17 cellular contexts compared by ENCODE assay signal in the genomic region with DNA sequence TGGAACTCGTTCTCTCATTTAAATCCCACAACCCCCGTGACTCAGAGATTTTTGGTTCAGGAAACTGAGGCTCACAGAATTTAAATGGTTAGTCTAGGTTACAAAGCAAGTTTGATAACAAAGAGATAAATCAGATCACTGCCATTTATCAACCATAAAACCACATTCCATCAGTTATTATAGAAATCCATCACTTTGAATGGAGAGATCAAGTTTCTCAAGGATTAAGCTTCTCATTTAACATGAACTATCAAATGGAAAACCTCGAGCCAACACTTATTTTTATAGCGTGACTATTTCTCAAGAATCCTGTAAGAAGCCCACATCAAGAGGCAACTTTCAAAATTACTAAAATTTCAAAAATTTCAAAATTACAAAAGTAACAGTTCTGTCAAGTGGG. TPM values are rescaled to one million over a fixed set of nuclear protein-coding genes. Genes with fewer than 3 reads are reported as not detected.
DNase-seq lines count a peak whose midpoint lies in the region; ATAC-seq and TF ChIP-seq lines count a peak whose summit lies in the region.
"Had no signal": no experiment of that assay in that cellular context is flagged by ENCODE, and none has a peak within 500 bp of the region (broad histone marks: within the 10 kb centered on the region; RNA-seq: fewer than 3 reads in every experiment).

No MANE protein-coding gene starts in this region.

- intact Hi-C loops in breast epithelium (cut with DNase I; ENCODE audit: low total_unique reads): no loop called here
- intact Hi-C loops in sigmoid colon (cut with DNase I): loop anchor here (10.0 kb wide), 1 partner anchor 1296 kb away; the partner anchor contains the start of genes DNAI4 and MIER1
- intact Hi-C loops in posterior cingulate gyrus (cut with DNase I): no loop called here

- TF ChIP-seq POLR2A in breast epithelium (IDR thresholded peaks at IDR 0.05) (no peak), gastroesophageal sphincter (IDR thresholded peaks at IDR 0.05) (no peak), sigmoid colon (IDR thresholded peaks at IDR 0.05) (no peak)

- no peaks in the 10 kb centered on the region for H3K9me3 ChIP-seq in breast epithelium
- H3K9me3 ChIP-seq in gastroesophageal sphincter: no peaks in the 10 kb centered on the region
- H3K9me3 ChIP-seq in sigmoid colon: no peaks in the 10 kb centered on the region
- H3K9me3 ChIP-seq: A549, SJCRH30 had no signal

- no peak for TF ChIP-seq CTCF in breast epithelium (IDR thresholded peaks at IDR 0.05)
- no peak for TF ChIP-seq CTCF in gastroesophageal sphincter (IDR thresholded peaks at IDR 0.05)
- no peak for TF ChIP-seq CTCF in sigmoid colon (IDR thresholded peaks at IDR 0.05)

- H3K36me3 ChIP-seq in breast epithelium: no peaks in the 10 kb centered on the region
- H3K36me3 ChIP-seq in gastroesophageal sphincter: no peaks in the 10 kb centered on the region
- no peaks in the 10 kb centered on the region for H3K36me3 ChIP-seq in sigmoid colon
- H3K36me3 ChIP-seq: SJCRH30 had no signal

- no peak for TF ChIP-seq EP300 in gastroesophageal sphincter (IDR thresholded peaks at IDR 0.05)
- TF ChIP-seq EP300 in sigmoid colon (IDR thresholded peaks at IDR 0.05): no peak

- H3K4me1 ChIP-seq in breast epithelium: no peaks in the 10 kb centered on the region
- H3K4me1 ChIP-seq in gastroesophageal sphincter: peaks cover 24 to 99% (median 38%) of the 10 kb centered on the region in 3 donors
- peaks cover 0 to 89% (median 79%) of the 10 kb centered on the region in 4 donors for H3K4me1 ChIP-seq in sigmoid colon
- H3K4me1 ChIP-seq: A549, SJCRH30 had no signal

- H3K27ac ChIP-seq in breast epithelium (peak overlapping the region; percentile 2 to 46), gastroesophageal sphincter (peak overlapping the region in 3 of 4 donors; percentile 72 to 96 (median 73)), sigmoid colon (peak overlapping the region in 3 of 4 donors; percentile 64 to 95 (median 74))
- H3K27ac ChIP-seq: A549, SJCRH30 had no signal

- 72 to 84% methylated on average over 4 of the region's 4 CpGs for WGBS in gastroesophageal sphincter (ENCODE audit: low coverage in 1 of 2), 2 donors
- WGBS in sigmoid colon, 2 donors: 69 to 92% methylated on average over 4 of the region's 4 CpGs

- H3K4me3 ChIP-seq in breast epithelium (no peak overlapping the region), gastroesophageal sphincter (no peak overlapping the region), sigmoid colon (no peak overlapping the region)
- H3K4me3 ChIP-seq: A549, SJCRH30 had no signal

- no peak for ATAC-seq in gastroesophageal sphincter
- no peak for ATAC-seq in GM21528 (IDR thresholded peaks at IDR 0.05; ENCODE audit: low FRiP score, unreplicated experiment)
- ATAC-seq in GM19035 (IDR thresholded peaks at IDR 0.05; ENCODE audit: unreplicated experiment): no peak
- ATAC-seq: A549, Panc1 had no signal

- POLR2A ChIA-PET in HEK293T (lab: Yijun Ruan, JAX): interaction anchor here (1.2 to 3.4 kb wide), 2 partner anchors 12 to 23 kb away, joined by 3 to 27 read pairs; partner anchors contain the start of gene WLS

- H3K27me3 ChIP-seq in breast epithelium: no peaks in the 10 kb centered on the region
- H3K27me3 ChIP-seq in gastroesophageal sphincter: no peaks in the 10 kb centered on the region
- H3K27me3 ChIP-seq in sigmoid colon: no peaks in the 10 kb centered on the region
- H3K27me3 ChIP-seq: SJCRH30 had no signal

- CTCF ChIA-PET in HEK293T (lab: Yijun Ruan, JAX): interaction anchor here (2.0 kb wide), 1 partner anchor 100 kb away, joined by 5 read pairs; no protein-coding TSS in a partner anchor

- DNase-seq in HEK293T (ENCODE audit: extremely low spot score): no peak
- DNase-seq in breast epithelium (ENCODE audit: low spot score in 2 of 2): no peak
- no peak for DNase-seq in sigmoid colon
- no peak for DNase-seq in posterior cingulate gyrus
- DNase-seq: KG1, NCI-H1105, NCI-H2029 treated with DMSO at 0.1 percent for 48 hours, NCI-H226, NCI-H524, NCI-H774, SJCRH30 had no signal

TF ChIP-seq in HEK293T, 16 proteins besides CTCF, POLR2A, EP300 and RAD21:
- no peak for TF ChIP-seq ZNF384 (IDR thresholded peaks at IDR 0.05)
- TF ChIP-seq CTBP1 (IDR thresholded peaks at IDR 0.05; ENCODE audit: borderline replicate concordance): peak; percentile 40; the same call in 1 of the 2 replicates
- TF ChIP-seq FOXA1 (IDR thresholded peaks at IDR 0.05): no peak
- TF ChIP-seq ARNT (IDR thresholded peaks at IDR 0.05): peak; percentile 25; the same call in 1 of the 2 replicates
- TF ChIP-seq PKNOX1 (IDR thresholded peaks at IDR 0.05): peak; percentile 81
- no peak for TF ChIP-seq L3MBTL2 (conservative IDR thresholded peaks at IDR 0.05)
- no peak for TF ChIP-seq FOXM1 (IDR thresholded peaks at IDR 0.05; ENCODE audit: borderline replicate concordance)

RNA-seq across cellular contexts. Expression of gene WLS, which starts 11.9 kb away (rescaled TPM):
- total RNA-seq in breast epithelium (10 to 100 TPM; 61.9 to 76.3 (median 62.8) TPM), gastroesophageal sphincter (100 to 1,000 TPM; 120 to 280 (median 263) TPM), sigmoid colon (100 to 1,000 TPM in 3 of 4 donors, 10 to 100 TPM in 1; 99.2 to 188 (median 134) TPM)
- polyA plus RNA-seq in sigmoid colon: 10 to 100 TPM; 12.6 to 37.7 (median 16.9) TPM
- total RNA-seq: B cell had no signal

Comparison
In these comparisons a context has a peak if more than half of its experiments do, and no peak if none do; other contexts are left out.
1. H3K27ac ChIP-seq: peak in every context shown above with its lines; median percentile 74 in sigmoid colon; 73 in gastroesophageal sphincter; 24 in breast epithelium.